Comparison of ENCODE assay signal across 1 cellular context in the genomic region with DNA sequence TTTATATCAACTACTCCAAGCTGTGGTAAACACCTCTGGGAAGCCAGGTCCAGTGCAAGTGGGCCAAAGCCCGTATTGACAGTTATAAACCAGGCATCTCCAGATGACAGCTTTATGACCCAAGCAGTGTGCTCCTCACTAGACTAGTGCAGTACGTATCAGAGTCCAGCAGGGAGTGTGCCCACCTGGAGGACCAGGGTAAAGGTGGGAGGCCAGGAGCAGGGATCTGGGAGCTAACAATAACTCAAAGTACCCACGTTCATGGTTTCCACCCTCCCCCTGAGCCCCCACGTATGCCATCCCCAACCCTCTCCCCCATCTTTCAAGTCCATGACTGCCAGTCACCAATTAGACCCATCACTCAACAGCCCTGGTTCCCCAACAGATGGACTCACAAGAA.
TF ChIP-seq lines count a peak whose summit lies in the region.

No MANE protein-coding gene starts in this region.

TF ChIP-seq in HepG2, 621 proteins besides CTCF, POLR2A, EP300 and RAD21:
- no peak for TF ChIP-seq REST (IDR thresholded peaks at IDR 0.05; ENCODE audit: borderline replicate concordance in 1 of 2, low read depth in 1 of 2, low read length in 2 of 2)
- TF ChIP-seq, protein P1, sequence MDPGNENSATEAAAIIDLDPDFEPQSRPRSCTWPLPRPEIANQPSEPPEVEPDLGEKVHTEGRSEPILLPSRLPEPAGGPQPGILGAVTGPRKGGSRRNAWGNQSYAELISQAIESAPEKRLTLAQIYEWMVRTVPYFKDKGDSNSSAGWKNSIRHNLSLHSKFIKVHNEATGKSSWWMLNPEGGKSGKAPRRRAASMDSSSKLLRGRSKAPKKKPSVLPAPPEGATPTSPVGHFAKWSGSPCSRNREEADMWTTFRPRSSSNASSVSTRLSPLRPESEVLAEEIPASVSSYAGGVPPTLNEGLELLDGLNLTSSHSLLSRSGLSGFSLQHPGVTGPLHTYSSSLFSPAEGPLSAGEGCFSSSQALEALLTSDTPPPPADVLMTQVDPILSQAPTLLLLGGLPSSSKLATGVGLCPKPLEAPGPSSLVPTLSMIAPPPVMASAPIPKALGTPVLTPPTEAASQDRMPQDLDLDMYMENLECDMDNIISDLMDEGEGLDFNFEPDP (CRISPR knock-in tag; conservative IDR thresholded peaks at IDR 0.05) = no peak
